8 cellular contexts compared by ENCODE assay signal in genomic region chr11:89337100-89337650, GRCh38.
A peak's percentile ranks its signal among the peaks of the same experiment; 100 is the strongest.
DNase-seq lines count a peak whose midpoint lies in the region; FAIRE-seq and TF ChIP-seq lines count a peak whose summit lies in the region.
"Not testable (repeated sequence)": the region's sequence is repeated elsewhere in the genome, so short reads cannot be mapped to it uniquely, and the experiment has no call there.

No MANE protein-coding gene starts in this region.

- not testable (repeated sequence) for H3K27me3 ChIP-seq in bronchial epithelial cell (ENCODE audit: control insufficient read depth, insufficient read depth, low read length); liver (ENCODE audit: control insufficient read depth in 4 of 4, insufficient read depth in 4 of 4, low read length in 3 of 4)

- not testable (repeated sequence) for H3K9ac ChIP-seq in liver (ENCODE audit: low read depth in 1 of 2, low read length in 2 of 2)

- 57% methylated on average over 4 of the region's 4 CpGs for WGBS in liver

- FAIRE-seq in D721Med (lab: Jason Lieb, UNC) (peak; percentile 94), HTR-8/SVneo (lab: Jason Lieb, UNC) (peak; percentile 44), bronchial epithelial cell (lab: Jason Lieb, UNC) (peak; percentile 62), urothelium cell line (lab: Jason Lieb, UNC) (peak; percentile 88)

- H3K4me1 ChIP-seq in liver (ENCODE audit: control insufficient read depth in 4 of 4, insufficient read depth in 4 of 4, low read length in 3 of 4), result not testable (repeated sequence)

- not testable (repeated sequence) for H3K36me3 ChIP-seq in bronchial epithelial cell (ENCODE audit: control insufficient read depth, insufficient read depth, low read length); liver (ENCODE audit: control insufficient read depth in 4 of 4, insufficient read depth in 3 of 4, low read depth in 1 of 4, low read length in 3 of 4)

- not testable (repeated sequence) for DNase-seq in D721Med (ENCODE audit: insufficient read length, low spot score); HTR-8/SVneo (ENCODE audit: insufficient read length, low spot score); bronchial epithelial cell (ENCODE audit: low read depth); urothelium cell line (ENCODE audit: low spot score)
- DNase-seq in NCI-H524 treated with DMSO at 0.1 percent for 48 hours (lab: John Stamatoyannopoulos, UW), result peak; percentile 47
- peak; percentile 50 for DNase-seq in amniotic epithelial cell (ENCODE audit: low read depth)
- DNase-seq in iris pigment epithelial cell (ENCODE audit: low read depth), result peak; percentile 15

- TF ChIP-seq RAD21 in liver (IDR thresholded peaks at IDR 0.05), result not testable (repeated sequence)

- H3K9me3 ChIP-seq in liver (ENCODE audit: control insufficient read depth in 4 of 4, low read length in 3 of 4), result not testable (repeated sequence)

- H3K27ac ChIP-seq in liver (ENCODE audit: low read depth in 1 of 2, low read length in 2 of 2), result not testable (repeated sequence)

- H3K4me3 ChIP-seq in bronchial epithelial cell (ENCODE audit: low read depth, low read length); liver (ENCODE audit: low read depth in 1 of 3, low read length in 3 of 3): not testable (repeated sequence)

- TF ChIP-seq CTCF in D721Med (IDR thresholded peaks at IDR 0.05; ENCODE audit: insufficient read depth, missing control alignments); bronchial epithelial cell (IDR thresholded peaks at IDR 0.05; ENCODE audit: insufficient read depth, low read length, severe bottlenecking); liver (IDR thresholded peaks at IDR 0.05; ENCODE audit: low read depth, low read length, missing input control): not testable (repeated sequence)

TF ChIP-seq in liver, 16 proteins besides CTCF, POLR2A, EP300 and RAD21:
- TF ChIP-seq FOXA2 (IDR thresholded peaks at IDR 0.05), result peak; percentile 45
